23 cellular contexts compared by ENCODE assay signal in genomic region chr17:28499366-28499668, GRCh38. TPM values are rescaled to one million over a fixed set of nuclear protein-coding genes. Genes with fewer than 3 reads are reported as not detected.
DNase-seq lines count a peak whose midpoint lies in the region; ATAC-seq, FAIRE-seq and TF ChIP-seq lines count a peak whose summit lies in the region.
"Had no signal": no experiment of that assay in that cellular context is flagged by ENCODE, and none has a peak within 500 bp of the region (broad histone marks: within the 10 kb centered on the region; RNA-seq: fewer than 3 reads in every experiment).

No MANE protein-coding gene starts in this region.

- no peak for TF ChIP-seq CTCF in Peyer's patch (IDR thresholded peaks at IDR 0.05)
- no peak for TF ChIP-seq CTCF in mammary epithelial cell (conservative IDR thresholded peaks at IDR 0.05 in 1 of 2, IDR thresholded peaks at IDR 0.05 in 1 of 2; ENCODE audit: extremely low read depth in 1 of 2, insufficient read depth in 1 of 2, low read depth in 1 of 2, low read length in 2 of 2)

- in situ Hi-C loops in mammary epithelial cell (cut with MboI; ENCODE audit: low sequenced_read_pairs in 2 of 2) = loop anchor here (5.0 to 25.0 kb wide), 3 partner anchors 38 to 275 kb away; partner anchors contain the start of genes IFT20 (in 1 of the 2) and TNFAIP1 (in 1 of the 2)

- FAIRE-seq in small intestine (lab: Jason Lieb, UNC) = no peak
- FAIRE-seq: G401.6, GM12891, GM19239, RCC 7860 had no signal

- H3K36me3 ChIP-seq in H7 (replicated peaks; ENCODE audit: control insufficient read depth, insufficient read depth, low read length) (no peaks in the 10 kb centered on the region), Peyer's patch (peaks cover 0 to 17% (median 0%) of the 10 kb centered on the region in 3 donors), small intestine (ENCODE audit: control insufficient read depth in 2 of 2, insufficient read depth in 2 of 2, low read length in 2 of 2) (peaks cover 0 to 3% of the 10 kb centered on the region in 2 donors), mammary epithelial cell (ENCODE audit: insufficient read depth, low read length) (no peaks in the 10 kb centered on the region)
- H3K36me3 ChIP-seq: SJCRH30 had no signal

- WGBS in small intestine, 3 donors = 14 to 61% (median 31%) methylated on average over 9 of the region's 9 CpGs
- WGBS in mammary epithelial cell (ENCODE audit: low coverage, missing lambda C conversion rate) = 98% methylated on average over 8 of the region's 9 CpGs

- no peak overlapping the region for H3K9ac ChIP-seq in mammary epithelial cell (ENCODE audit: insufficient read depth, low read length)
- H3K9ac ChIP-seq: GM23248 had no signal

- CTCF ChIA-PET in mammary epithelial cell (lab: Charles Lee; ENCODE audit: low non-redundant PET) = no interaction called here

- intact Hi-C loops in mammary epithelial cell (cut with micrococcal nuclease) = no loop called here

- dilution Hi-C loops in mammary epithelial cell (cut with HindIII; ENCODE audit: low sequenced_read_pairs) = no loop called here

- H3K27ac ChIP-seq in Peyer's patch (peak overlapping the region in 1 of 4 donors; percentile 21), small intestine (ENCODE audit: low read depth in 1 of 2, low read length in 1 of 2) (peak overlapping the region in 1 of 2 donors; percentile 17), mammary epithelial cell (ENCODE audit: insufficient read depth, low read depth, low read length) (no peak overlapping the region)
- H3K27ac ChIP-seq: GM23248, HL-60, SJCRH30 had no signal

- BruUV-seq in mammary epithelial cell (replicated peaks; lab: Mats Ljungman, UMichigan) = no TSS peak

- ATAC-seq in HG02678 (IDR thresholded peaks at IDR 0.05; ENCODE audit: unreplicated experiment) = no peak

- H3K27me3 ChIP-seq in H7 (ENCODE audit: control insufficient read depth, insufficient read depth, low read length) (no peaks in the 10 kb centered on the region), Peyer's patch (no peaks in the 10 kb centered on the region), small intestine (ENCODE audit: control insufficient read depth in 2 of 2, insufficient read depth in 2 of 2, low read length in 2 of 2) (no peaks in the 10 kb centered on the region), mammary epithelial cell (ENCODE audit: insufficient read depth, low read length) (no peaks in the 10 kb centered on the region)

- no peaks in the 10 kb centered on the region for H4K20me1 ChIP-seq in mammary epithelial cell (ENCODE audit: insufficient read depth, low read length)

- peaks cover 0 to 16% (median 0%) of the 10 kb centered on the region in 4 donors for H3K4me1 ChIP-seq in Peyer's patch
- H3K4me1 ChIP-seq in small intestine (ENCODE audit: control insufficient read depth in 2 of 2, insufficient read depth in 1 of 2, low read depth in 1 of 2, low read length in 1 of 2) = no peaks in the 10 kb centered on the region
- no peaks in the 10 kb centered on the region for H3K4me1 ChIP-seq in mammary epithelial cell (ENCODE audit: insufficient read depth, low read length)

- no peaks in the 10 kb centered on the region for H3K79me2 ChIP-seq in mammary epithelial cell (ENCODE audit: insufficient read depth, low read length)

- TF ChIP-seq POLR2A in Peyer's patch (IDR thresholded peaks at IDR 0.05) = no peak

- H2AFZ ChIP-seq in mammary epithelial cell (ENCODE audit: low read depth, low read length) = no peak overlapping the region
- H2AFZ ChIP-seq: GM23248 had no signal

- peak; percentile 59 for DNase-seq in H7
- DNase-seq in NCI-H146 (lab: John Stamatoyannopoulos, UW) = peak; percentile 82
- peak in 2 of 3 donors; percentile 81 for DNase-seq in Peyer's patch
- peak; percentile 86 for DNase-seq in small intestine
- no peak for DNase-seq in SHP77 treated with DMSO at 0.1 percent for 48 hours (lab: John Stamatoyannopoulos, UW)
- no peak for DNase-seq in mammary epithelial cell
- DNase-seq: C1 segment of cervical spinal cord, Caco-2, DMS79 treated with DMSO at 0.1 percent for 48 hours, GM23248, HFFc6, MV-4-11, NCI-H187 treated with DMSO at 0.1 percent for 48 hours, NCI-H2171 treated with DMSO at 0.1 percent for 48 hours, SJCRH30, SW 1271 had no signal

- H3K9me3 ChIP-seq in Peyer's patch (no peaks in the 10 kb centered on the region), small intestine (ENCODE audit: control insufficient read depth, low read depth) (no peaks in the 10 kb centered on the region), mammary epithelial cell (replicated peaks; ENCODE audit: insufficient read depth, low read length) (no peaks in the 10 kb centered on the region)
- H3K9me3 ChIP-seq: Caco-2, SJCRH30 had no signal

- H3K4me3 ChIP-seq in H7 (ENCODE audit: insufficient read depth, low read depth, low read length) (no peak overlapping the region), Peyer's patch (no peak overlapping the region), small intestine (ENCODE audit: low read depth in 1 of 2, low read length in 2 of 2) (no peak overlapping the region), mammary epithelial cell (replicated peaks in 1 of 3; ENCODE audit: insufficient read depth in 1 of 3, low read depth in 2 of 3, low read length in 3 of 3) (no peak overlapping the region)
- H3K4me3 ChIP-seq: GM23248, SJCRH30 had no signal

- no peak overlapping the region for H3K4me2 ChIP-seq in mammary epithelial cell (ENCODE audit: insufficient read depth, low read depth, low read length)

RNA-seq across cellular contexts. Expression of gene FOXN1, which starts 6.8 kb away (rescaled TPM):
- total RNA-seq in H7 (2014; rRNA removed; shearing (Covaris generic)) = not detected in 2 replicates
- total RNA-seq in Peyer's patch (not detected), mammary epithelial cell (not detected)
- polyA plus RNA-seq in small intestine (not detected), mammary epithelial cell (not detected)
- polyA minus RNA-seq in mammary epithelial cell = not detected
- total RNA-seq: GM23248, HFFc6, SJCRH30 had no signal
- polyA plus RNA-seq: AG04450, GM23248 had no signal

RNA-seq across cellular contexts. Expression of gene SLC13A2, which starts 25.9 kb away (rescaled TPM):
- not detected in 2 replicates for total RNA-seq in H7 (2014; rRNA removed; shearing (Covaris generic))
- 100 to 1,000 TPM in 3 of 4 donors, 10 to 100 TPM in 1; 11.6 to 612 (median 544) TPM for total RNA-seq in Peyer's patch
- 100 to 1,000 TPM; 148 to 320 (median 274) TPM for polyA plus RNA-seq in small intestine
- total RNA-seq in mammary epithelial cell = not detected
- not detected for polyA plus RNA-seq in mammary epithelial cell
- not detected for polyA minus RNA-seq in mammary epithelial cell
- total RNA-seq: GM23248, SJCRH30 had no signal
- polyA plus RNA-seq: AG04450, GM23248 had no signal

RNA-seq across cellular contexts. Expression of gene UNC119, which starts 53.1 kb away (rescaled TPM):
- 87.6 and 96.3 TPM in 2 replicates for total RNA-seq in H7 (2014; rRNA removed; shearing (Covaris generic))
- 10 to 100 TPM; 22.6 to 39.2 (median 31.4) TPM for total RNA-seq in Peyer's patch
- polyA plus RNA-seq in small intestine = 10 to 100 TPM; 14.6 to 40.9 (median 18.9) TPM
- total RNA-seq in mammary epithelial cell = 10 to 100 TPM; 26.3 to 27.5 TPM
- polyA plus RNA-seq in mammary epithelial cell = 40.9 TPM
- 33.3 TPM for polyA minus RNA-seq in mammary epithelial cell

Comparison
In these comparisons a context has a peak if more than half of its experiments do, and no peak if none do; other contexts are left out.
1. DNase-seq: peak in H7 (single experiment), NCI-H146 (single experiment), Peyer's patch (2 of 3) and small intestine (single experiment); none in SHP77 treated with DMSO at 0.1 percent for 48 hours (single experiment) and mammary epithelial cell (single experiment).
2. RNA of gene SLC13A2, which starts 25.9 kb away (total RNA-seq): 11.6 to 612 TPM in Peyer's patch; not detected in H7 and not detected in mammary epithelial cell; every median in the first group is over 10 times any median in the second.